In the genomic region with DNA sequence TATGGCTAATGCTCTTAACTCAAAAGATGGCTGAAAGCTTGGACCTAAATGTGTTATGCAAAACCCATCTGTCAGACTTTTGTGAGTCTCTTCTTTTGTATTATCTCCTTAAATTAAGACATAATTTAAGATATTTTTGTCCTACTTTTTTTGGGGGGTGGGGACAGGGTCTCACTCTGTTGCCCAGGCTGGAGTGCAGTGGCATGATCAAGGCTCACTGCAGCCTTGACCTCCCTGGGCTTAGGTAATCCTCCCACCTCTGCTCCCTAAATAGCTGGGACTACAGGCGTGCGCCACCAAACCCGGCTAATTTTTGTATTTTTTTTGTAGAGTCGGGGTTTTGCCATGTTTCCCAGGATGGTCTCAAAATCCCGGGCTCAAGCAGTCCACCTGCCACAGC, we compare ENCODE assay signal across 28 cellular contexts. TPM values are rescaled to one million over a fixed set of nuclear protein-coding genes. Genes with fewer than 3 reads are reported as not detected.
A peak's percentile ranks its signal among the peaks of the same experiment; 100 is the strongest.
DNase-seq lines count a peak whose midpoint lies in the region; ATAC-seq and TF ChIP-seq lines count a peak whose summit lies in the region.
"Had no signal": no experiment of that assay in that cellular context is flagged by ENCODE, and none has a peak within 500 bp of the region (broad histone marks: within the 10 kb centered on the region; RNA-seq: fewer than 3 reads in every experiment).

No MANE protein-coding gene starts in this region.

- H3K18ac ChIP-seq in trophoblast cell (ENCODE audit: low read length), result no peak overlapping the region

- H3K36me3 ChIP-seq in BLaER1 treated with 17β-estradiol and CSF1 and Interleukin-3, amounts not matched to agents 10 nM and 100 nM, result peaks cover 44 to 77% (median 56%) of the 10 kb centered on the region in 11 experiments
- peaks cover 3 to 6% of the 10 kb centered on the region in 2 experiments for H3K36me3 ChIP-seq in trophoblast cell (ENCODE audit: control insufficient read depth in 1 of 2, insufficient read depth in 2 of 2, low read length in 2 of 2)
- H3K36me3 ChIP-seq: ascending aorta, left lung, upper lobe of right lung had no signal

- no peak overlapping the region for H2AFZ ChIP-seq in trophoblast cell (ENCODE audit: insufficient read depth, low read length, poor library complexity)

- no peak overlapping the region for H3K14ac ChIP-seq in trophoblast cell (ENCODE audit: low read length)

- H3K9me3 Mint-ChIP-seq in dendritic cell treated with granulocyte-macrophage colony-stimulating factor and Interleukin-4, amounts not matched to agents 40 ng/mL and 50 ng/mL, for 4 days, result no peaks in the 10 kb centered on the region
- peaks cover 6% of the 10 kb centered on the region for H3K9me3 Mint-ChIP-seq in osteocyte (ENCODE audit: unreplicated experiment)
- H3K9me3 Mint-ChIP-seq: naive B cell; T-helper 1 cell treated with Interleukin-12 subunit alpha and Interleukin-12 subunit beta and Interleukin-4 antibody, amounts not matched to agents 30 μg/mL and 1 μg/mL, for 36 hours had no signal

- H3K27me3 ChIP-seq in BLaER1 treated with 17β-estradiol and CSF1 and Interleukin-3, amounts not matched to agents 10 nM and 100 nM, result no peaks in the 10 kb centered on the region
- H3K27me3 ChIP-seq in trophoblast cell (ENCODE audit: insufficient read depth, low read length) (no peaks in the 10 kb centered on the region), dorsolateral prefrontal cortex (no peaks in the 10 kb centered on the region)
- H3K27me3 ChIP-seq: ascending aorta, left lung, upper lobe of right lung had no signal

- no peak overlapping the region for H4K8ac ChIP-seq in trophoblast cell (ENCODE audit: low read depth, low read length)

- peaks cover 23% of the 10 kb centered on the region for H3K79me2 ChIP-seq in trophoblast cell (ENCODE audit: control insufficient read depth, insufficient read depth, low read length, poor library complexity)

- peak overlapping the region; percentile 57 for H3K4ac ChIP-seq in trophoblast cell (ENCODE audit: low read depth, low read length)

- H3K4me1 ChIP-seq in BLaER1 treated with 17β-estradiol and CSF1 and Interleukin-3, amounts not matched to agents 10 nM and 100 nM, result peaks cover 45 to 96% (median 62%) of the 10 kb centered on the region in 10 experiments
- peaks cover 3% of the 10 kb centered on the region in 2 experiments for H3K4me1 ChIP-seq in trophoblast cell (ENCODE audit: control insufficient read depth in 1 of 2, insufficient read depth in 2 of 2, low read length in 2 of 2)

- no peak overlapping the region for H2BK120ac ChIP-seq in trophoblast cell (ENCODE audit: insufficient read depth, low read length, poor library complexity)

- no peak overlapping the region for H3K23ac ChIP-seq in trophoblast cell (ENCODE audit: low read length)

- peak overlapping the region; percentile 3 to 100 (median 48); a peak in 19 of 22 replicates for H3K4me2 ChIP-seq in BLaER1 treated with 17β-estradiol and CSF1 and Interleukin-3, amounts not matched to agents 10 nM and 100 nM
- H3K4me2 ChIP-seq in trophoblast cell (ENCODE audit: low read length), result no peak overlapping the region

- intact Hi-C loops in dendritic cell treated with granulocyte-macrophage colony-stimulating factor and Interleukin-4, amounts not matched to agents 40 ng/mL and 50 ng/mL, for 4 days (cut with micrococcal nuclease), result no loop called here
- intact Hi-C loops in dorsolateral prefrontal cortex (cut with DNase I), result loop anchor here in 1 of 2 donors (10.0 kb wide), 2 partner anchors 78 to 1112 kb away; partner anchors contain the start of genes MTMR4, PTRH2 and VMP1

- peak overlapping the region in 5 of 11 experiments; percentile 38 to 84 (median 59); a peak in 9 of 22 replicates for H3K27ac ChIP-seq in BLaER1 treated with 17β-estradiol and CSF1 and Interleukin-3, amounts not matched to agents 10 nM and 100 nM
- no peak overlapping the region for H3K27ac ChIP-seq in trophoblast cell (ENCODE audit: low read depth, low read length)
- peak overlapping the region in 3 of 59 donors; percentile 12 to 32 (median 22) for H3K27ac ChIP-seq in dorsolateral prefrontal cortex
- H3K27ac ChIP-seq: RWPE1, upper lobe of right lung had no signal

- TF ChIP-seq CTCF in LNCaP clone FGC (IDR thresholded peaks at IDR 0.05; ENCODE audit: control insufficient read depth, extremely low read depth, insufficient read depth) (no peak), osteocyte (IDR thresholded peaks at IDR 0.05) (no peak), dorsolateral prefrontal cortex (IDR thresholded peaks at IDR 0.05 in 54 of 56, conservative IDR thresholded peaks at IDR 0.05 in 2 of 56; ENCODE audit: low read depth in 1 of 56, partially characterized antibody in 56 of 56) (no peak)

- no peak overlapping the region for H4K91ac ChIP-seq in trophoblast cell (ENCODE audit: low read depth, low read length)

- peak overlapping the region; percentile 39 for H3K4me3 Mint-ChIP-seq in dendritic cell treated with granulocyte-macrophage colony-stimulating factor and Interleukin-4, amounts not matched to agents 40 ng/mL and 50 ng/mL, for 4 days
- H3K4me3 Mint-ChIP-seq in osteocyte (ENCODE audit: unreplicated experiment), result no peak overlapping the region
- H3K4me3 Mint-ChIP-seq: activated CD4-positive, alpha-beta T cell treated with anti-CD3 and anti-CD28 coated beads for 36 hours; activated naive CD8-positive, alpha-beta T cell; T-helper 1 cell treated with Interleukin-12 subunit alpha and Interleukin-12 subunit beta and Interleukin-4 antibody, amounts not matched to agents 30 μg/mL and 1 μg/mL, for 36 hours had no signal

- H3K4me3 ChIP-seq in BLaER1 treated with 17β-estradiol and CSF1 and Interleukin-3, amounts not matched to agents 10 nM and 100 nM, result peak overlapping the region in 3 of 10 experiments; percentile 8 to 36 (median 36); a peak in 5 of 20 replicates
- H3K4me3 ChIP-seq in LNCaP clone FGC (ENCODE audit: low read depth, low read length) (peak overlapping the region; percentile 24; the same call in 1 of the 2 replicates), trophoblast cell (ENCODE audit: low read depth, low read length) (no peak overlapping the region), dorsolateral prefrontal cortex (peak overlapping the region in 4 of 59 donors; percentile 1 to 31 (median 16))
- H3K4me3 ChIP-seq: HAP-1, left lung, upper lobe of right lung had no signal

- peaks cover 59% of the 10 kb centered on the region for H3K4me1 Mint-ChIP-seq in dendritic cell treated with granulocyte-macrophage colony-stimulating factor and Interleukin-4, amounts not matched to agents 40 ng/mL and 50 ng/mL, for 4 days (ENCODE audit: low read depth)
- H3K4me1 Mint-ChIP-seq in osteocyte (ENCODE audit: unreplicated experiment), result peaks cover 61% of the 10 kb centered on the region

- no peak overlapping the region for H4K12ac ChIP-seq in trophoblast cell (ENCODE audit: low read depth, low read length)

- peak overlapping the region in 4 of 11 experiments; percentile 41 to 70 (median 54); a peak in 6 of 22 replicates for H3K9ac ChIP-seq in BLaER1 treated with 17β-estradiol and CSF1 and Interleukin-3, amounts not matched to agents 10 nM and 100 nM
- H3K9ac ChIP-seq in trophoblast cell (ENCODE audit: low read length), result no peak overlapping the region

- H3K79me1 ChIP-seq in trophoblast cell (ENCODE audit: low read length), result no peaks in the 10 kb centered on the region

- H4K20me1 ChIP-seq in BLaER1 treated with 17β-estradiol and CSF1 and Interleukin-3, amounts not matched to agents 10 nM and 100 nM, result peaks cover 79 to 100% (median 99%) of the 10 kb centered on the region in 11 experiments

- H2AK5ac ChIP-seq in trophoblast cell (ENCODE audit: low read length), result no peak overlapping the region

- ATAC-seq in GM18520 (IDR thresholded peaks at IDR 0.05; ENCODE audit: unreplicated experiment) (no peak), GM21737 (IDR thresholded peaks at IDR 0.05; ENCODE audit: unreplicated experiment) (no peak)
- ATAC-seq: activated CD4-positive, alpha-beta T cell treated with anti-CD3 and anti-CD28 coated beads for 36 hours; upper lobe of right lung had no signal

- H2BK12ac ChIP-seq in trophoblast cell (ENCODE audit: low read length), result no peak overlapping the region

- DNase-seq in LNCaP clone FGC (ENCODE audit: low read depth) (no peak), trophoblast cell (no peak), osteocyte (ENCODE audit: extremely low spot score, unreplicated experiment) (no peak), dorsolateral prefrontal cortex (no peak)
- DNase-seq: activated CD4-positive, alpha-beta T cell treated with anti-CD3 and anti-CD28 coated beads for 36 hours; activated effector memory CD4-positive, alpha-beta T cell treated with Interleukin-2 at 50 U/mL for 16 hours; C1 segment of cervical spinal cord; cortex of kidney; left lung; mesendoderm; naive B cell; NCI-H1105; NCI-H187 treated with DMSO at 0.1 percent for 48 hours; NCI-H2171 treated with DMSO at 0.1 percent for 48 hours; NCI-H524; stimulated activated CD4-positive, alpha-beta T cell treated with anti-CD3 and anti-CD28 coated beads, Interleukin-12 subunit alpha, Interleukin-12 subunit beta, amount 100 ng/mL, for 4 hours; stimulated activated CD4-positive, alpha-beta T cell treated with anti-CD3 and anti-CD28 coated beads, Interleukin-4, amount 100 ng/mL, for 1 hour; substantia nigra; upper lobe of right lung had no signal

- peaks cover 55% of the 10 kb centered on the region for H3K36me3 Mint-ChIP-seq in dendritic cell treated with granulocyte-macrophage colony-stimulating factor and Interleukin-4, amounts not matched to agents 40 ng/mL and 50 ng/mL, for 4 days (ENCODE audit: low read depth)
- H3K36me3 Mint-ChIP-seq in osteocyte (ENCODE audit: unreplicated experiment), result peaks cover 8% of the 10 kb centered on the region

- no peaks in the 10 kb centered on the region for H3K27me3 Mint-ChIP-seq in dendritic cell treated with granulocyte-macrophage colony-stimulating factor and Interleukin-4, amounts not matched to agents 40 ng/mL and 50 ng/mL, for 4 days
- no peaks in the 10 kb centered on the region for H3K27me3 Mint-ChIP-seq in osteocyte (ENCODE audit: unreplicated experiment)
- H3K27me3 Mint-ChIP-seq: activated CD4-positive, alpha-beta T cell treated with anti-CD3 and anti-CD28 coated beads for 36 hours; activated naive CD8-positive, alpha-beta T cell; naive B cell had no signal

- H3K9me3 ChIP-seq in BLaER1 treated with 17β-estradiol and CSF1 and Interleukin-3, amounts not matched to agents 10 nM and 100 nM (replicated peaks in 1 of 11), result peaks cover 0 to 30% (median 17%) of the 10 kb centered on the region in 11 experiments; a peak in 15 of 22 replicates
- no peaks in the 10 kb centered on the region for H3K9me3 ChIP-seq in trophoblast cell (ENCODE audit: insufficient read depth, low read depth, low read length)
- H3K9me3 ChIP-seq: ascending aorta, HAP-1, left lung, upper lobe of right lung had no signal

- peak overlapping the region; percentile 76 for H3K27ac Mint-ChIP-seq in dendritic cell treated with granulocyte-macrophage colony-stimulating factor and Interleukin-4, amounts not matched to agents 40 ng/mL and 50 ng/mL, for 4 days
- H3K27ac Mint-ChIP-seq in osteocyte (ENCODE audit: unreplicated experiment), result no peak overlapping the region
- H3K27ac Mint-ChIP-seq: T-helper 1 cell treated with Interleukin-12 subunit alpha and Interleukin-12 subunit beta and Interleukin-4 antibody, amounts not matched to agents 30 μg/mL and 1 μg/mL, for 36 hours had no signal

- no peak overlapping the region for H2BK5ac ChIP-seq in trophoblast cell (ENCODE audit: low read depth, low read length, poor library complexity)

- WGBS in trophoblast cell (ENCODE audit: extremely low coverage, insufficient coverage, insufficient read length), result no CpG with 5 or more reads among the region's 5 CpGs

RNA-seq across cellular contexts. Expression of gene CLTC, which starts 7.1 kb away (rescaled TPM):
- polyA plus RNA-seq in trophoblast cell (2013), result 234 and 254 TPM in 2 replicates
- total RNA-seq in osteocyte (297 and 319 TPM in 2 replicates), dorsolateral prefrontal cortex (100 to 1,000 TPM; 248 to 525 (median 428) TPM)
